Comparison of ENCODE assay signal across 8 cellular contexts in the genomic region with DNA sequence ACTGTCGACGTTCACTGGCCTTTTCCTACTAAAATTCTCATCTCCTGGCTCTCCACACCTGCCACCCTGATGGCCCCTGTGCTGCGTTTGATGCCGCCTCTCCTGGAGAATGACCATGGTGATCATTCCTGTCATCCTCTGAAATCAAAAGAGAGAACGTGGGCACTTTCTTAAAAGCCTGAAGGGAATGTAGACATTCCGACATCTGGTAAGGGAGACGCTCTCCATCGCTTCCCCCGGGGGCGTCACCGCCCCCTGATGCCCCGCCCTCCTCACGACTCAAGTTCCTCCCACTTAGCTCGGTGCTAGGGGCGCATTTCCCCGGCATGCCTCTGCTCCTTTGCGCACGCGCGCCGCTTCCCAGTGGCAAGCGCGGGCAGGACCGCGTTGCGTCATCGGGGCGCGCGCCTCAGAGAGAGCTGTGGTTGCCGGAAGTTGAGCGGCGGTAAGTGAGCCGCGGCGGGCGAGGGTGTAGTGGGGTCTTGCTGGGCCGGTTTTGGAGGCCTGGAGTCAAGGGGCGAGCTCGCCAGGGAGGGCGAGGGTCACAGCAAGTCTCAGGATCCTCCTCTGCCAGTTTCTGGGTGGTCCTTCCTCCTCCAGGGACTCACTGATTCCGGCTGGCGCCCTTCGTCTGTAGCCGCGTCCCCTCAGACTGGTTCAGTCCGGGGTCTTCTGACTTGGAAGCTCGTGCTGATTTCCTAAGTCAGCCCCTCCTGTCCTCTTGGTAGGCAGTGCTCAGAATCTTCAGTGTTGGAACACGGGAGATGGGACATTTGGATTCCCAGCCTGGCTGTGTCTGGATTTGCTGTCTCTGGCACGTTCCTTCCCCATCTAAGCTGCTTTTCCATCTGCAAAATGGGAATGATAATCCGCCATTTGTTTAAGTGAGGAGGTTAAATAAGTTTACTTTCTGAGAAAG. TPM values are rescaled to one million over a fixed set of nuclear protein-coding genes. Genes with fewer than 3 reads are reported as not detected.
DNase-seq lines count a peak whose midpoint lies in the region; ATAC-seq and TF ChIP-seq lines count a peak whose summit lies in the region.

TSS of gene ATG7 (plus strand) at position 412 of the 919 bp plus-strand sequence. CDS start 26,299 bp downstream, outside the sequence.

- H3K36me3 Mint-ChIP-seq in activated naive CD4-positive, alpha-beta T cell treated with anti-CD3 and anti-CD28 coated beads, Interleukin-2, amount 50 U/mL, for 24 hours, result peaks cover 16% of the 10 kb centered on the region

- ATAC-seq in HG02588 (IDR thresholded peaks at IDR 0.05; ENCODE audit: unreplicated experiment), result peak; percentile 98
- peak; percentile 98 for ATAC-seq in SK-N-SH treated with all-trans-retinoic acid at 6 μM for 48 hours

- H3K4me1 Mint-ChIP-seq in activated naive CD4-positive, alpha-beta T cell treated with anti-CD3 and anti-CD28 coated beads, Interleukin-2, amount 50 U/mL, for 24 hours, result peaks cover 46% of the 10 kb centered on the region

- peak within 1 kb of the TSS; percentile 90 for H3K4me3 Mint-ChIP-seq in activated naive CD4-positive, alpha-beta T cell treated with anti-CD3 and anti-CD28 coated beads, Interleukin-2, amount 50 U/mL, for 24 hours

- H3K9me3 Mint-ChIP-seq in activated naive CD4-positive, alpha-beta T cell treated with anti-CD3 and anti-CD28 coated beads, Interleukin-2, amount 50 U/mL, for 24 hours, result peaks cover 5% of the 10 kb centered on the region

- DNase-seq in NCI-H1092 (lab: John Stamatoyannopoulos, UW) (peak; percentile 84), globus pallidus (ENCODE audit: low spot score) (peak; percentile 96), occipital lobe (lab: John Stamatoyannopoulos, UW) (peak; percentile 91)

- peak within 1 kb of the TSS; percentile 97 for H3K27ac Mint-ChIP-seq in activated naive CD4-positive, alpha-beta T cell treated with anti-CD3 and anti-CD28 coated beads, Interleukin-2, amount 50 U/mL, for 24 hours

- H3K27me3 Mint-ChIP-seq in activated naive CD4-positive, alpha-beta T cell treated with anti-CD3 and anti-CD28 coated beads, Interleukin-2, amount 50 U/mL, for 24 hours, result no peaks in the 10 kb centered on the region

- H3K4me3 ChIP-seq in GM08714 (ENCODE audit: low read length), result peak within 1 kb of the TSS; percentile 97

- peak within 1 kb of the TSS; percentile 47 for H3K27ac ChIP-seq in temporal lobe (ENCODE audit: low read depth, low read length)

TF ChIP-seq in SK-N-SH treated with all-trans-retinoic acid at 6 μM for 48 hours, 23 proteins besides CTCF, POLR2A, EP300 and RAD21:
- TF ChIP-seq ZNF70 (CRISPR knock-in tag; IDR thresholded peaks at IDR 0.05) (no peak; the same call in 1 of the 2 replicates), GLIS3 (CRISPR knock-in tag; IDR thresholded peaks at IDR 0.05) (no peak), BACH2 (CRISPR knock-in tag; IDR thresholded peaks at IDR 0.05; ENCODE audit: borderline replicate concordance) (no peak), ZFP3 (CRISPR knock-in tag; IDR thresholded peaks at IDR 0.05) (no peak), TCF4 (CRISPR knock-in tag; IDR thresholded peaks at IDR 0.05; ENCODE audit: borderline replicate concordance) (no peak)
- TF ChIP-seq, protein P1, sequence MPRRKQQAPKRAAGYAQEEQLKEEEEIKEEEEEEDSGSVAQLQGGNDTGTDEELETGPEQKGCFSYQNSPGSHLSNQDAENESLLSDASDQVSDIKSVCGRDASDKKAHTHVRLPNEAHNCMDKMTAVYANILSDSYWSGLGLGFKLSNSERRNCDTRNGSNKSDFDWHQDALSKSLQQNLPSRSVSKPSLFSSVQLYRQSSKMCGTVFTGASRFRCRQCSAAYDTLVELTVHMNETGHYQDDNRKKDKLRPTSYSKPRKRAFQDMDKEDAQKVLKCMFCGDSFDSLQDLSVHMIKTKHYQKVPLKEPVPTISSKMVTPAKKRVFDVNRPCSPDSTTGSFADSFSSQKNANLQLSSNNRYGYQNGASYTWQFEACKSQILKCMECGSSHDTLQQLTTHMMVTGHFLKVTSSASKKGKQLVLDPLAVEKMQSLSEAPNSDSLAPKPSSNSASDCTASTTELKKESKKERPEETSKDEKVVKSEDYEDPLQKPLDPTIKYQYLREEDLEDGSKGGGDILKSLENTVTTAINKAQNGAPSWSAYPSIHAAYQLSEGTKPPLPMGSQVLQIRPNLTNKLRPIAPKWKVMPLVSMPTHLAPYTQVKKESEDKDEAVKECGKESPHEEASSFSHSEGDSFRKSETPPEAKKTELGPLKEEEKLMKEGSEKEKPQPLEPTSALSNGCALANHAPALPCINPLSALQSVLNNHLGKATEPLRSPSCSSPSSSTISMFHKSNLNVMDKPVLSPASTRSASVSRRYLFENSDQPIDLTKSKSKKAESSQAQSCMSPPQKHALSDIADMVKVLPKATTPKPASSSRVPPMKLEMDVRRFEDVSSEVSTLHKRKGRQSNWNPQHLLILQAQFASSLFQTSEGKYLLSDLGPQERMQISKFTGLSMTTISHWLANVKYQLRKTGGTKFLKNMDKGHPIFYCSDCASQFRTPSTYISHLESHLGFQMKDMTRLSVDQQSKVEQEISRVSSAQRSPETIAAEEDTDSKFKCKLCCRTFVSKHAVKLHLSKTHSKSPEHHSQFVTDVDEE (CRISPR knock-in tag; IDR thresholded peaks at IDR 0.05), result no peak
TF ChIP-seq in SK-N-SH treated with all-trans-retinoic acid at 6 μM for 48 hours: peak in this region for 0.

RNA-seq across cellular contexts. Expression of gene ATG7, which starts in this region (rescaled TPM):
- total RNA-seq in occipital lobe (22.6 TPM), temporal lobe (21.6 TPM)

Comparison
In these comparisons a context has a peak if more than half of its experiments do, and no peak if none do; other contexts are left out.
1. Peak in every context shown above with its lines: DNase-seq, ATAC-seq, H3K4me3 ChIP-seq and H3K27ac ChIP-seq.